8 cellular contexts compared by ENCODE assay signal in genomic region chr14:23559010-23559920, GRCh38. TPM values are rescaled to one million over a fixed set of nuclear protein-coding genes. Genes with fewer than 3 reads are reported as not detected.
DNase-seq lines count a peak whose midpoint lies in the region; ATAC-seq and TF ChIP-seq lines count a peak whose summit lies in the region.

No MANE protein-coding gene starts in this region.

- H2AFZ ChIP-seq in fibroblast of lung (ENCODE audit: low read length), result no peak overlapping the region

- no peak overlapping the region for H3K27ac ChIP-seq in fibroblast of lung (ENCODE audit: insufficient read depth, low read length)

- no peaks in the 10 kb centered on the region for H4K20me1 ChIP-seq in fibroblast of lung (ENCODE audit: control insufficient read depth, extremely low read depth, insufficient read depth, low read length)

- TF ChIP-seq CTCF in fibroblast of lung (conservative IDR thresholded peaks at IDR 0.05 in 1 of 2, IDR thresholded peaks at IDR 0.05 in 1 of 2; ENCODE audit: low read depth in 1 of 2, low read length in 2 of 2), result peak; percentile 88 to 93

- DNase-seq in SIG-M5 treated with dmso at 0.1 percent for 504 hours (lab: John Stamatoyannopoulos, UW; ENCODE audit: unreplicated experiment), result peak; percentile 41
- DNase-seq in SIG-M5 (lab: John Stamatoyannopoulos, UW), result no peak
- peak; percentile 60 for DNase-seq in NCI-H460 (ENCODE audit: extremely low read depth, low read depth)
- DNase-seq in activated T-cell treated with anti-CD3 and anti-CD28 coated beads for 24 hours (ENCODE audit: low read depth), result peak; percentile 61
- peak; percentile 40 to 59 for DNase-seq in fibroblast of lung (ENCODE audit: low read depth in 2 of 2)
- DNase-seq in posterior vena cava (ENCODE audit: low spot score), result peak; percentile 88
- no peak for DNase-seq in middle frontal gyrus (ENCODE audit: extremely low spot score, low spot score)

- peaks cover 4% of the 10 kb centered on the region for H3K4me1 ChIP-seq in fibroblast of lung (ENCODE audit: control insufficient read depth, extremely low read depth, insufficient read depth, low read length)

- peaks cover 7% of the 10 kb centered on the region for H3K79me2 ChIP-seq in fibroblast of lung (ENCODE audit: control insufficient read depth, insufficient read depth, low read length)

- H3K27me3 ChIP-seq in fibroblast of lung (ENCODE audit: control insufficient read depth, insufficient read depth, low read length), result no peaks in the 10 kb centered on the region

- H3K9ac ChIP-seq in fibroblast of lung (ENCODE audit: insufficient read depth, low read length), result no peak overlapping the region

- H3K36me3 ChIP-seq in fibroblast of lung (ENCODE audit: control insufficient read depth, insufficient read depth, low read length), result no peaks in the 10 kb centered on the region

- no peaks in the 10 kb centered on the region for H3K9me3 ChIP-seq in fibroblast of lung (ENCODE audit: control insufficient read depth, insufficient read depth, low read depth, low read length)

- no peak overlapping the region for H3K4me2 ChIP-seq in fibroblast of lung (ENCODE audit: extremely low read depth, insufficient read depth, low read length)

- ATAC-seq in HG03045 (IDR thresholded peaks at IDR 0.05; ENCODE audit: unreplicated experiment), result no peak

- no peak overlapping the region for H3K4me3 ChIP-seq in fibroblast of lung (replicated peaks in 1 of 4; ENCODE audit: control extremely low read depth in 1 of 4, insufficient read depth in 1 of 4, low read depth in 3 of 4, low read length in 4 of 4)

- intact Hi-C loops in posterior vena cava (cut with DNase I), result loop anchor here in 1 of 2 donors (10.0 kb wide), 1 partner anchor 234 kb away; the partner anchor contains the start of gene PABPN1

RNA-seq across cellular contexts. Expression of gene THTPA, which starts 3.2 kb away (rescaled TPM):
- 15.3 and 23.6 TPM in 2 replicates for total RNA-seq in NCI-H460 (2014; rRNA removed; shearing (Covaris generic))
- 26.8 and 52.2 TPM in 2 replicates for polyA plus RNA-seq in NCI-H460 (2014; cell fraction: nucleus; rRNA removed)
- total RNA-seq in fibroblast of lung, result 23.4 and 24.1 TPM in 2 replicates
- polyA plus RNA-seq in fibroblast of lung, result 7.8 and 10.1 TPM in 2 replicates
- polyA plus RNA-seq in fibroblast of lung (2012), result 11.3 and 15.4 TPM in 2 replicates
- polyA minus RNA-seq in fibroblast of lung (ENCODE audit: low replicate concordance), result 63.8 and 98.7 TPM in 2 replicates
- 10 to 100 TPM; 11.6 to 19.6 TPM for total RNA-seq in posterior vena cava

RNA-seq across cellular contexts. Expression of gene ZFHX2, which starts 7.7 kb away (rescaled TPM):
- 0.15 and 0.43 TPM in 2 replicates for total RNA-seq in NCI-H460 (2014; rRNA removed; shearing (Covaris generic))
- polyA plus RNA-seq in NCI-H460 (2014; cell fraction: nucleus; rRNA removed), result 2.0 TPM in 1 of 2 replicates, not detected in the other
- total RNA-seq in fibroblast of lung (0.26 and 0.33 TPM in 2 replicates), posterior vena cava (1 to 10 TPM; 2.3 to 2.4 TPM)
- polyA plus RNA-seq in fibroblast of lung, result 0.11 TPM in 1 of 2 replicates, not detected in the other
- 0.09 and 0.39 TPM in 2 replicates for polyA plus RNA-seq in fibroblast of lung (2012)
- polyA minus RNA-seq in fibroblast of lung (ENCODE audit: low replicate concordance), result 0.55 and 1.3 TPM in 2 replicates

RNA-seq across cellular contexts. Expression of gene AP1G2, which starts 8.3 kb away (rescaled TPM):
- total RNA-seq in NCI-H460 (2014; rRNA removed; shearing (Covaris generic)), result 28.7 and 45.2 TPM in 2 replicates
- polyA plus RNA-seq in NCI-H460 (2014; cell fraction: nucleus; rRNA removed), result 254 and 297 TPM in 2 replicates
- total RNA-seq in fibroblast of lung (5.6 and 9.2 TPM in 2 replicates), posterior vena cava (10 to 100 TPM; 31.5 to 36.5 TPM)
- 3.6 and 7.9 TPM in 2 replicates for polyA plus RNA-seq in fibroblast of lung
- 5.2 and 7.9 TPM in 2 replicates for polyA plus RNA-seq in fibroblast of lung (2012)
- polyA minus RNA-seq in fibroblast of lung (ENCODE audit: low replicate concordance), result 47.3 and 80.7 TPM in 2 replicates

RNA-seq across cellular contexts. Expression of gene JPH4, which starts 19.3 kb away (rescaled TPM):
- not detected in 2 replicates for total RNA-seq in NCI-H460 (2014; rRNA removed; shearing (Covaris generic))
- polyA plus RNA-seq in NCI-H460 (2014; cell fraction: nucleus; rRNA removed), result not detected in 2 replicates
- total RNA-seq in fibroblast of lung, result not detected in 2 replicates
- not detected in 2 replicates for polyA plus RNA-seq in fibroblast of lung
- not detected in 2 replicates for polyA plus RNA-seq in fibroblast of lung (2012)
- not detected in 2 replicates for polyA minus RNA-seq in fibroblast of lung (ENCODE audit: low replicate concordance)
- total RNA-seq in posterior vena cava, result 1 to 10 TPM; 4.3 to 5.6 TPM

Comparison
In these comparisons a context has a peak if more than half of its experiments do, and no peak if none do; other contexts are left out.
1. DNase-seq: peak in SIG-M5 treated with dmso at 0.1 percent for 504 hours (single experiment), NCI-H460 (single experiment), activated T-cell treated with anti-CD3 and anti-CD28 coated beads for 24 hours (single experiment), fibroblast of lung (2 of 2) and posterior vena cava (single experiment); none in SIG-M5 (single experiment) and middle frontal gyrus (single experiment).